Comparison of ENCODE assay signal across 1 cellular context in genomic region chr1:11961230-11961629, GRCh38.
TF ChIP-seq lines count a peak whose summit lies in the region.

No MANE protein-coding gene starts in this region.

TF ChIP-seq in HepG2, 621 proteins besides CTCF, POLR2A, EP300 and RAD21:
- TF ChIP-seq ZMYM2 (CRISPR knock-in tag; IDR thresholded peaks at IDR 0.05) = no peak
- peak; percentile 33 for TF ChIP-seq SALL1 (CRISPR knock-in tag; IDR thresholded peaks at IDR 0.05)
- no peak for TF ChIP-seq TOE1 (CRISPR knock-in tag; IDR thresholded peaks at IDR 0.05)
- peak; percentile 43; the same call in 1 of the 2 replicates for TF ChIP-seq FOXP4 (CRISPR knock-in tag; IDR thresholded peaks at IDR 0.05)
- peak; percentile 68 for TF ChIP-seq PAXIP1 (CRISPR knock-in tag; conservative IDR thresholded peaks at IDR 0.05)
- TF ChIP-seq ZSCAN12 (CRISPR knock-in tag; IDR thresholded peaks at IDR 0.05) = no peak
- peak; percentile 46; the same call in 1 of the 2 replicates for TF ChIP-seq SAP130 (CRISPR knock-in tag; IDR thresholded peaks at IDR 0.05; ENCODE audit: low read depth)
- no peak for TF ChIP-seq SIN3B (IDR thresholded peaks at IDR 0.05; ENCODE audit: low read length)
- TF ChIP-seq PTBP1 (IDR thresholded peaks at IDR 0.05; ENCODE audit: low read depth, low read length, poor library complexity, severe bottlenecking) = no peak
- 0 out of 2 replicates have a peak, but pooled peaks have one; percentile 35 for TF ChIP-seq ARID5B (CRISPR knock-in tag; IDR thresholded peaks at IDR 0.05)
- TF ChIP-seq TCF7 (IDR thresholded peaks at IDR 0.05; ENCODE audit: low read depth) = peak; percentile 25; the same call in 1 of the 2 replicates
- peak; percentile 28; the same call in 1 of the 2 replicates for TF ChIP-seq MED1 (CRISPR knock-in tag; IDR thresholded peaks at IDR 0.05)
- peak; percentile 41; the same call in 1 of the 2 replicates for TF ChIP-seq RXRB (CRISPR knock-in tag; IDR thresholded peaks at IDR 0.05; ENCODE audit: borderline replicate concordance)
- no peak for TF ChIP-seq NR1H2 (CRISPR knock-in tag; IDR thresholded peaks at IDR 0.05; ENCODE audit: borderline replicate concordance, low read depth)
- TF ChIP-seq TEAD3 (CRISPR knock-in tag; optimal IDR thresholded peaks at IDR 0.05; ENCODE audit: borderline replicate concordance) = peak; percentile 13
- TF ChIP-seq ZNF552 (CRISPR knock-in tag; IDR thresholded peaks at IDR 0.05; ENCODE audit: borderline replicate concordance) = no peak
- TF ChIP-seq ZNF281 (CRISPR knock-in tag; IDR thresholded peaks at IDR 0.05; ENCODE audit: borderline replicate concordance) = no peak
- no peak for TF ChIP-seq DPF2 (CRISPR knock-in tag; IDR thresholded peaks at IDR 0.05; ENCODE audit: borderline replicate concordance, low read depth)
- TF ChIP-seq MEIS2 (CRISPR knock-in tag; IDR thresholded peaks at IDR 0.05) = 0 out of 2 replicates have a peak, but pooled peaks have one; percentile 48
- peak; percentile 59 for TF ChIP-seq CEBPG (CRISPR knock-in tag; IDR thresholded peaks at IDR 0.05)
- peak; percentile 38; the same call in 1 of the 2 replicates for TF ChIP-seq CEBPB (IDR thresholded peaks at IDR 0.05; ENCODE audit: borderline replicate concordance, low read depth, low read length)
- TF ChIP-seq ETV5 (CRISPR knock-in tag; IDR thresholded peaks at IDR 0.05; ENCODE audit: borderline replicate concordance) = peak; percentile 45; the same call in 1 of the 2 replicates
- TF ChIP-seq HNF4G (IDR thresholded peaks at IDR 0.05; ENCODE audit: borderline replicate concordance, low read depth, low read length) = 0 out of 2 replicates have a peak, but pooled peaks have one; percentile 25
- no peak for TF ChIP-seq HNF4G (CRISPR knock-in tag; IDR thresholded peaks at IDR 0.05; ENCODE audit: borderline replicate concordance, low read depth)
- no peak for TF ChIP-seq SNAPC4 (CRISPR knock-in tag; IDR thresholded peaks at IDR 0.05)
- peak; percentile 53; the same call in 1 of the 2 replicates for TF ChIP-seq ELF3 (CRISPR knock-in tag; IDR thresholded peaks at IDR 0.05)
- TF ChIP-seq PPARG (CRISPR knock-in tag; conservative IDR thresholded peaks at IDR 0.05) = 0 out of 2 replicates have a peak, but pooled peaks have one; percentile 23
- no peak for TF ChIP-seq SOX13 (IDR thresholded peaks at IDR 0.05)
- peak in 1 of 2 experiments; percentile 9; a peak in 1 of 4 replicates for TF ChIP-seq SOX13 (CRISPR knock-in tag; conservative IDR thresholded peaks at IDR 0.05 in 1 of 2, IDR thresholded peaks at IDR 0.05 in 1 of 2)
- TF ChIP-seq GATAD1 (CRISPR knock-in tag; IDR thresholded peaks at IDR 0.05) = peak; percentile 17; the same call in 1 of the 2 replicates
- peak; percentile 37; the same call in 1 of the 2 replicates for TF ChIP-seq GATAD2A (CRISPR knock-in tag; IDR thresholded peaks at IDR 0.05)
- TF ChIP-seq FOXP1 (IDR thresholded peaks at IDR 0.05) = no peak
- peak; percentile 70 for TF ChIP-seq FOXP1 (CRISPR knock-in tag; IDR thresholded peaks at IDR 0.05)
